ENCODE assay signal across 1 cellular context in genomic region chr6:170473801-170474200, GRCh38.
TF ChIP-seq lines count a peak whose summit lies in the region.

No MANE protein-coding gene starts in this region.

TF ChIP-seq in K562, 482 proteins besides CTCF, POLR2A, EP300 and RAD21 (continued from another document):
- TF ChIP-seq, protein P1, sequence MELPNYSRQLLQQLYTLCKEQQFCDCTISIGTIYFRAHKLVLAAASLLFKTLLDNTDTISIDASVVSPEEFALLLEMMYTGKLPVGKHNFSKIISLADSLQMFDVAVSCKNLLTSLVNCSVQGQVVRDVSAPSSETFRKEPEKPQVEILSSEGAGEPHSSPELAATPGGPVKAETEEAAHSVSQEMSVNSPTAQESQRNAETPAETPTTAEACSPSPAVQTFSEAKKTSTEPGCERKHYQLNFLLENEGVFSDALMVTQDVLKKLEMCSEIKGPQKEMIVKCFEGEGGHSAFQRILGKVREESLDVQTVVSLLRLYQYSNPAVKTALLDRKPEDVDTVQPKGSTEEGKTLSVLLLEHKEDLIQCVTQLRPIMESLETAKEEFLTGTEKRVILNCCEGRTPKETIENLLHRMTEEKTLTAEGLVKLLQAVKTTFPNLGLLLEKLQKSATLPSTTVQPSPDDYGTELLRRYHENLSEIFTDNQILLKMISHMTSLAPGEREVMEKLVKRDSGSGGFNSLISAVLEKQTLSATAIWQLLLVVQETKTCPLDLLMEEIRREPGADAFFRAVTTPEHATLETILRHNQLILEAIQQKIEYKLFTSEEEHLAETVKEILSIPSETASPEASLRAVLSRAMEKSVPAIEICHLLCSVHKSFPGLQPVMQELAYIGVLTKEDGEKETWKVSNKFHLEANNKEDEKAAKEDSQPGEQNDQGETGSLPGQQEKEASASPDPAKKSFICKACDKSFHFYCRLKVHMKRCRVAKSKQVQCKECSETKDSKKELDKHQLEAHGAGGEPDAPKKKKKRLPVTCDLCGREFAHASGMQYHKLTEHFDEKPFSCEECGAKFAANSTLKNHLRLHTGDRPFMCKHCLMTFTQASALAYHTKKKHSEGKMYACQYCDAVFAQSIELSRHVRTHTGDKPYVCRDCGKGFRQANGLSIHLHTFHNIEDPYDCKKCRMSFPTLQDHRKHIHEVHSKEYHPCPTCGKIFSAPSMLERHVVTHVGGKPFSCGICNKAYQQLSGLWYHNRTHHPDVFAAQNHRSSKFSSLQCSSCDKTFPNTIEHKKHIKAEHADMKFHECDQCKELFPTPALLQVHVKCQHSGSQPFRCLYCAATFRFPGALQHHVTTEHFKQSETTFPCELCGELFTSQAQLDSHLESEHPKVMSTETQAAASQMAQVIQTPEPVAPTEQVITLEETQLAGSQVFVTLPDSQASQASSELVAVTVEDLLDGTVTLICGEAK (IDR thresholded peaks at IDR 0.05), result no peak
- TF ChIP-seq, protein P1 (CRISPR knock-in tag; IDR thresholded peaks at IDR 0.05), result no peak
- TF ChIP-seq ZNF717 (CRISPR knock-in tag; IDR thresholded peaks at IDR 0.05) (no peak), BMI1 (IDR thresholded peaks at IDR 0.05; ENCODE audit: low read length) (no peak), ZNF384 (IDR thresholded peaks at IDR 0.05; ENCODE audit: low read depth, low read length) (no peak), MAFG (tag; conservative IDR thresholded peaks at IDR 0.05) (peak; percentile 39), MAFK (IDR thresholded peaks at IDR 0.05; ENCODE audit: low read length) (peak; percentile 37; the same call in 1 of the 2 replicates), FOXJ2 (tag; IDR thresholded peaks at IDR 0.05) (no peak), MTA3 (IDR thresholded peaks at IDR 0.05; ENCODE audit: borderline replicate concordance) (no peak), ZFPM2 (CRISPR knock-in tag; IDR thresholded peaks at IDR 0.05) (no peak), DLX4 (CRISPR knock-in tag; IDR thresholded peaks at IDR 0.05) (no peak), PRPF4 (IDR thresholded peaks at IDR 0.05; ENCODE audit: insufficient read depth, low read depth, low read length, poor library complexity, severe bottlenecking) (no peak), SLC30A9 (CRISPR knock-in tag; IDR thresholded peaks at IDR 0.05) (no peak), ZNF174 (CRISPR knock-in tag; IDR thresholded peaks at IDR 0.05) (no peak), HMGN3 (IDR thresholded peaks at IDR 0.05; ENCODE audit: borderline replicate concordance, extremely low read depth, insufficient read length, low read depth, low read length) (no peak), DIDO1 (tag; IDR thresholded peaks at IDR 0.05; ENCODE audit: low read depth) (no peak), ATF7 (IDR thresholded peaks at IDR 0.05) (no peak), ZNF316 (IDR thresholded peaks at IDR 0.05) (peak; percentile 36), ZKSCAN1 (IDR thresholded peaks at IDR 0.05; ENCODE audit: low read depth, low read length) (no peak)
